In the genomic region with DNA sequence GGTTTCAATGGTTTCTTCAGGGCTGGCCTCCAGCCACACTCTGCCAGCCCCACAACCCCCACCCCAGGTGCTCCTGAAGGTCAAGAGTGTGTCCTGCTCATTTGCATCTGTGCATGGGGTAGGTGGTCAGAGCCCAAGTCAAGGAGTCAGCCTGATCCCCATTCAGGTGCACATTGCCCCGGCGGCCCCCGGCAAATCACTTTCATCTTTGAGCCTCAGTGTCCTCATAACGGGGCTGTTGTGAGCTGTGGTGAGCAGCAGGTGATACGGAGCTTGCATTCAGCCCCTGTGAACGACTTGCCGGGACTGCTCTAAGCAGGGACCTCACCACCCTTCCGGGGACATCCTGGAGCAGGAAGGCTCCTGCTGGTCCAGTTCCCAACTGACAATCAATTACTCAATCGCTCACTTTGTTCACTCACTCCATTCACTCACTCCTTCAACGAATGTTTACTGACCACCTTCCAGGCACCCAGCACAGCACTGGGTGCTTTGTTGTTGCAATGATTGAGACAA, we compare ENCODE assay signal across 22 cellular contexts.
DNase-seq lines count a peak whose midpoint lies in the region; ATAC-seq, FAIRE-seq and TF ChIP-seq lines count a peak whose summit lies in the region.
"Had no signal": no experiment of that assay in that cellular context is flagged by ENCODE, and none has a peak within 500 bp of the region (broad histone marks: within the 10 kb centered on the region; RNA-seq: fewer than 3 reads in every experiment).

No MANE protein-coding gene starts in this region.

- no peak for DNase-seq in A549 (ENCODE audit: low read depth in 1 of 2, low spot score in 1 of 2)
- no peak for DNase-seq in stomach
- DNase-seq in mucosa of gallbladder (ENCODE audit: low spot score), result no peak
- DNase-seq: CD8-positive, alpha-beta memory T cell; DND-41; MG63; NCI-H1105; NCI-H1694 treated with DMSO at 0.1 percent for 48 hours; NCI-H69; NK-92 treated with Interleukin-12 subunit alpha and Interleukin-12 subunit beta, amount 100 ng/mL, for 24 hours; Right ventricle myocardium superior had no signal

- H3K27me3 Mint-ChIP-seq in dendritic cell treated with granulocyte-macrophage colony-stimulating factor and Interleukin-4, amounts not matched to agents 40 ng/mL and 50 ng/mL, for 4 days, result peaks cover 1% of the 10 kb centered on the region

- CTCF ChIA-PET in A549 (lab: Yijun Ruan, JAX), result no interaction called here

- no peaks in the 10 kb centered on the region for H3F3A ChIP-seq in OCI-LY1 (ENCODE audit: insufficient read depth, low read length)

- no peak overlapping the region for H2AFZ ChIP-seq in OCI-LY1 (ENCODE audit: low read length)

- no peaks in the 10 kb centered on the region for H3K79me2 ChIP-seq in OCI-LY1 (ENCODE audit: insufficient read depth, low read length)

- H3K9me3 ChIP-seq in A549, result no peaks in the 10 kb centered on the region
- H3K9me3 ChIP-seq in OCI-LY1 (ENCODE audit: low read length), result no peaks in the 10 kb centered on the region
- no peaks in the 10 kb centered on the region for H3K9me3 ChIP-seq in muscle layer of duodenum (ENCODE audit: control insufficient read depth in 1 of 2, low read length in 2 of 2)
- no peaks in the 10 kb centered on the region for H3K9me3 ChIP-seq in stomach
- H3K9me3 ChIP-seq: BLaER1 treated with 17β-estradiol and CSF1 and Interleukin-3, amounts not matched to agents 10 nM and 100 nM; MG63 had no signal

- no peak overlapping the region for H3K4me3 ChIP-seq in A549
- H3K4me3 ChIP-seq in OCI-LY1 (ENCODE audit: low read depth, low read length, poor library complexity, severe bottlenecking), result no peak overlapping the region
- H3K4me3 ChIP-seq in muscle layer of duodenum (ENCODE audit: low read depth in 1 of 2, low read length in 2 of 2), result no peak overlapping the region
- H3K4me3 ChIP-seq in stomach, result no peak overlapping the region
- H3K4me3 ChIP-seq: BLaER1 treated with 17β-estradiol and CSF1 and Interleukin-3, amounts not matched to agents 10 nM and 100 nM; MG63 had no signal

- H3K9me3 Mint-ChIP-seq in dendritic cell treated with granulocyte-macrophage colony-stimulating factor and Interleukin-4, amounts not matched to agents 40 ng/mL and 50 ng/mL, for 4 days, result no peaks in the 10 kb centered on the region
- H3K9me3 Mint-ChIP-seq: CD8-positive, alpha-beta memory T cell; HFFc6 had no signal

- no peaks in the 10 kb centered on the region for H4K20me1 ChIP-seq in OCI-LY1 (ENCODE audit: insufficient read depth, low read length)
- H4K20me1 ChIP-seq: BLaER1 treated with 17β-estradiol and CSF1 and Interleukin-3, amounts not matched to agents 10 nM and 100 nM had no signal

- H3K27me3 ChIP-seq in OCI-LY1 (ENCODE audit: insufficient read depth, low read length) (no peaks in the 10 kb centered on the region), muscle layer of duodenum (ENCODE audit: low read depth, low read length) (no peaks in the 10 kb centered on the region), stomach (no peaks in the 10 kb centered on the region)
- H3K27me3 ChIP-seq: BLaER1 treated with 17β-estradiol and CSF1 and Interleukin-3, amounts not matched to agents 10 nM and 100 nM; MG63 had no signal

- TF ChIP-seq POLR2A in A549 (IDR thresholded peaks at IDR 0.05; ENCODE audit: low read length) (no peak), stomach (IDR thresholded peaks at IDR 0.05) (no peak)

- ATAC-seq in A549 (no peak), HG02571 (IDR thresholded peaks at IDR 0.05; ENCODE audit: unreplicated experiment) (no peak), GM21526 (IDR thresholded peaks at IDR 0.05; ENCODE audit: low FRiP score, unreplicated experiment) (no peak)
- ATAC-seq: SK-N-SH treated with all-trans-retinoic acid at 6 μM for 48 hours had no signal

- H3K27ac ChIP-seq in A549 (peak overlapping the region; percentile 35 to 64; a peak in 4 of 6 replicates), OCI-LY1 (ENCODE audit: low read depth, low read length, poor library complexity, severe bottlenecking) (peak overlapping the region; percentile 81), muscle layer of duodenum (ENCODE audit: low read length) (peak overlapping the region; percentile 39), stomach (peak overlapping the region in 1 of 5 donors; percentile 18)
- H3K27ac ChIP-seq: BLaER1 treated with 17β-estradiol and CSF1 and Interleukin-3, amounts not matched to agents 10 nM and 100 nM had no signal

- TF ChIP-seq RAD21 in A549 (conservative IDR thresholded peaks at IDR 0.05 in 1 of 2, IDR thresholded peaks at IDR 0.05 in 1 of 2), result no peak

- intact Hi-C loops in dendritic cell treated with granulocyte-macrophage colony-stimulating factor and Interleukin-4, amounts not matched to agents 40 ng/mL and 50 ng/mL, for 4 days (cut with micrococcal nuclease), result no loop called here
- intact Hi-C loops in stomach (cut with DNase I; ENCODE audit: low total_unique reads), result no loop called here

- peaks cover 61% of the 10 kb centered on the region for H3K4me1 Mint-ChIP-seq in dendritic cell treated with granulocyte-macrophage colony-stimulating factor and Interleukin-4, amounts not matched to agents 40 ng/mL and 50 ng/mL, for 4 days (ENCODE audit: low read depth)
- H3K4me1 Mint-ChIP-seq: CD8-positive, alpha-beta memory T cell had no signal

- H3K4me1 ChIP-seq in A549 (peaks cover 23% of the 10 kb centered on the region), OCI-LY1 (ENCODE audit: insufficient read depth, low read length, severe bottlenecking) (peaks cover 81% of the 10 kb centered on the region), muscle layer of duodenum (ENCODE audit: control insufficient read depth in 1 of 2, insufficient read depth in 2 of 2, low read length in 2 of 2) (peaks cover 0 to 5% of the 10 kb centered on the region in 2 donors), stomach (peaks cover 7 to 20% (median 13%) of the 10 kb centered on the region in 4 donors)

- H3K4me3 Mint-ChIP-seq in dendritic cell treated with granulocyte-macrophage colony-stimulating factor and Interleukin-4, amounts not matched to agents 40 ng/mL and 50 ng/mL, for 4 days, result no peak overlapping the region
- H3K4me3 Mint-ChIP-seq: HFFc6 had no signal

- H3K9ac ChIP-seq in OCI-LY1 (ENCODE audit: low read length), result peak overlapping the region; percentile 20; the same call in 1 of the 2 replicates
- H3K9ac ChIP-seq: BLaER1 treated with 17β-estradiol and CSF1 and Interleukin-3, amounts not matched to agents 10 nM and 100 nM had no signal

- WGBS in A549 (ENCODE audit: missing lambda C conversion rate), result 95% methylated on average over 7 of the region's 10 CpGs
- WGBS in stomach, 5 donors, result 84 to 88% (median 86%) methylated on average over 6 to 10 of the region's 10 CpGs

- TF ChIP-seq EP300 in A549 (IDR thresholded peaks at IDR 0.05), result no peak
- no peak for TF ChIP-seq EP300 in stomach (IDR thresholded peaks at IDR 0.05)

- H3K36me3 Mint-ChIP-seq in dendritic cell treated with granulocyte-macrophage colony-stimulating factor and Interleukin-4, amounts not matched to agents 40 ng/mL and 50 ng/mL, for 4 days (ENCODE audit: low read depth), result no peaks in the 10 kb centered on the region
- H3K36me3 Mint-ChIP-seq: CD8-positive, alpha-beta memory T cell had no signal

- TF ChIP-seq CTCF in A549 (IDR thresholded peaks at IDR 0.05) (no peak), OCI-LY1 (IDR thresholded peaks at IDR 0.05; ENCODE audit: low read length) (no peak), stomach (IDR thresholded peaks at IDR 0.05) (no peak)

- no peak overlapping the region for H3K4me2 ChIP-seq in A549
- H3K4me2 ChIP-seq in OCI-LY1 (ENCODE audit: low read length), result peak overlapping the region; percentile 31; the same call in 1 of the 2 replicates

- FAIRE-seq in A549 (lab: Jason Lieb, UNC), result no peak
- FAIRE-seq: A204.1, G401.6, GM18507 had no signal

- peak overlapping the region; percentile 5 for H3K27ac Mint-ChIP-seq in dendritic cell treated with granulocyte-macrophage colony-stimulating factor and Interleukin-4, amounts not matched to agents 40 ng/mL and 50 ng/mL, for 4 days
- H3K27ac Mint-ChIP-seq: CD8-positive, alpha-beta memory T cell; HFFc6 had no signal

- no peaks in the 10 kb centered on the region for H3K9me2 ChIP-seq in OCI-LY1 (ENCODE audit: low read depth, low read length)

- POLR2A ChIA-PET in A549 (lab: Yijun Ruan, JAX), result no interaction called here

- H3K36me3 ChIP-seq in OCI-LY1 (ENCODE audit: insufficient read depth, low read length) (no peaks in the 10 kb centered on the region), muscle layer of duodenum (ENCODE audit: control insufficient read depth in 1 of 2, insufficient read depth in 2 of 2, low read length in 2 of 2) (no peaks in the 10 kb centered on the region), stomach (no peaks in the 10 kb centered on the region)
- H3K36me3 ChIP-seq: BLaER1 treated with 17β-estradiol and CSF1 and Interleukin-3, amounts not matched to agents 10 nM and 100 nM; MG63 had no signal

TF ChIP-seq in A549, 52 proteins besides CTCF, POLR2A, EP300 and RAD21:
- TF ChIP-seq, protein P1, sequence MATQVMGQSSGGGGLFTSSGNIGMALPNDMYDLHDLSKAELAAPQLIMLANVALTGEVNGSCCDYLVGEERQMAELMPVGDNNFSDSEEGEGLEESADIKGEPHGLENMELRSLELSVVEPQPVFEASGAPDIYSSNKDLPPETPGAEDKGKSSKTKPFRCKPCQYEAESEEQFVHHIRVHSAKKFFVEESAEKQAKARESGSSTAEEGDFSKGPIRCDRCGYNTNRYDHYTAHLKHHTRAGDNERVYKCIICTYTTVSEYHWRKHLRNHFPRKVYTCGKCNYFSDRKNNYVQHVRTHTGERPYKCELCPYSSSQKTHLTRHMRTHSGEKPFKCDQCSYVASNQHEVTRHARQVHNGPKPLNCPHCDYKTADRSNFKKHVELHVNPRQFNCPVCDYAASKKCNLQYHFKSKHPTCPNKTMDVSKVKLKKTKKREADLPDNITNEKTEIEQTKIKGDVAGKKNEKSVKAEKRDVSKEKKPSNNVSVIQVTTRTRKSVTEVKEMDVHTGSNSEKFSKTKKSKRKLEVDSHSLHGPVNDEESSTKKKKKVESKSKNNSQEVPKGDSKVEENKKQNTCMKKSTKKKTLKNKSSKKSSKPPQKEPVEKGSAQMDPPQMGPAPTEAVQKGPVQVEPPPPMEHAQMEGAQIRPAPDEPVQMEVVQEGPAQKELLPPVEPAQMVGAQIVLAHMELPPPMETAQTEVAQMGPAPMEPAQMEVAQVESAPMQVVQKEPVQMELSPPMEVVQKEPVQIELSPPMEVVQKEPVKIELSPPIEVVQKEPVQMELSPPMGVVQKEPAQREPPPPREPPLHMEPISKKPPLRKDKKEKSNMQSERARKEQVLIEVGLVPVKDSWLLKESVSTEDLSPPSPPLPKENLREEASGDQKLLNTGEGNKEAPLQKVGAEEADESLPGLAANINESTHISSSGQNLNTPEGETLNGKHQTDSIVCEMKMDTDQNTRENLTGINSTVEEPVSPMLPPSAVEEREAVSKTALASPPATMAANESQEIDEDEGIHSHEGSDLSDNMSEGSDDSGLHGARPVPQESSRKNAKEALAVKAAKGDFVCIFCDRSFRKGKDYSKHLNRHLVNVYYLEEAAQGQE (IDR thresholded peaks at IDR 0.05), result no peak
